In the genomic region with DNA sequence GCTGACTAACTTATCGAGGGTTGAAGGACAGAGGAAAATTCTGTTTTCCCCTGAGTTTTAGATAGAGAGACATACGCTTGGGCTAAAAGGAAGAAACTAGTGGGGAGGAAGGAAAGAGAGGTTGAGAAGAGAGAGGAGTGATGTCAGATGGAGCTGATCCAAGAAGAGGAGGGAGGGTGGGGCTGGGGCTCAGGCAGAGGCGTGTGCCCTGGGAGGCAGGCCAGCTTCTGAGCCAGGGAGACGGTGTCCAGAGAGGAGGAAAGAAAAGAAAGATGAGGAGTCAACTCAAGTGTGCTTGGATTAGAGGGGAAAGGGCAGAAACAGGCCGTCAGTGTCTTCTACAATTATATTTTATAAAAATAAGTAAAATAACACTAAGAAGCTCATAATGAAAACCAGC, we compare ENCODE assay signal across 2 cellular contexts.
A peak's percentile ranks its signal among the peaks of the same experiment; 100 is the strongest.
TF ChIP-seq lines count a peak whose summit lies in the region.

No MANE protein-coding gene starts in this region.

TF ChIP-seq in IMR-90, 13 proteins besides CTCF, POLR2A, EP300 and RAD21:
- TF ChIP-seq, protein P1, sequence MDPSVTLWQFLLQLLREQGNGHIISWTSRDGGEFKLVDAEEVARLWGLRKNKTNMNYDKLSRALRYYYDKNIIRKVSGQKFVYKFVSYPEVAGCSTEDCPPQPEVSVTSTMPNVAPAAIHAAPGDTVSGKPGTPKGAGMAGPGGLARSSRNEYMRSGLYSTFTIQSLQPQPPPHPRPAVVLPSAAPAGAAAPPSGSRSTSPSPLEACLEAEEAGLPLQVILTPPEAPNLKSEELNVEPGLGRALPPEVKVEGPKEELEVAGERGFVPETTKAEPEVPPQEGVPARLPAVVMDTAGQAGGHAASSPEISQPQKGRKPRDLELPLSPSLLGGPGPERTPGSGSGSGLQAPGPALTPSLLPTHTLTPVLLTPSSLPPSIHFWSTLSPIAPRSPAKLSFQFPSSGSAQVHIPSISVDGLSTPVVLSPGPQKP (IDR thresholded peaks at IDR 0.05; ENCODE audit: borderline replicate concordance, low read depth, low read length) = no peak
- no peak for TF ChIP-seq NFE2L2 (IDR thresholded peaks at IDR 0.05; ENCODE audit: low read depth, low read length)
- no peak for TF ChIP-seq CEBPB (IDR thresholded peaks at IDR 0.05; ENCODE audit: low read depth, low read length)
- TF ChIP-seq BHLHE40 (IDR thresholded peaks at IDR 0.05; ENCODE audit: low read depth, low read length) = no peak
- TF ChIP-seq MAFK (IDR thresholded peaks at IDR 0.05; ENCODE audit: low read depth, low read length) = no peak
- TF ChIP-seq MAZ (IDR thresholded peaks at IDR 0.05; ENCODE audit: borderline replicate concordance, low read depth, low read length) = no peak; the same call in 1 of the 2 replicates
- no peak for TF ChIP-seq SMC3 (IDR thresholded peaks at IDR 0.05; ENCODE audit: low read depth, low read length)
- TF ChIP-seq RFX5 (IDR thresholded peaks at IDR 0.05; ENCODE audit: low read depth, low read length) = no peak
- TF ChIP-seq FOS (IDR thresholded peaks at IDR 0.05; ENCODE audit: low read depth, low read length) = no peak
- TF ChIP-seq RCOR1 (IDR thresholded peaks at IDR 0.05; ENCODE audit: insufficient replicate concordance, low read length) = no peak
TF ChIP-seq in IMR-90: peak in this region for 0.

TF ChIP-seq in K562, 482 proteins besides CTCF, POLR2A, EP300 and RAD21:
- TF ChIP-seq ARID3B (CRISPR knock-in tag; IDR thresholded peaks at IDR 0.05; ENCODE audit: borderline replicate concordance) = no peak
- TF ChIP-seq VEZF1 (CRISPR knock-in tag; IDR thresholded peaks at IDR 0.05) = peak; percentile 53; the same call in 1 of the 2 replicates
- TF ChIP-seq NFIC (IDR thresholded peaks at IDR 0.05) = peak; percentile 60
- TF ChIP-seq AFF1 (IDR thresholded peaks at IDR 0.05; ENCODE audit: low read depth in 1 of 2, partially characterized antibody in 2 of 2) = no peak
- no peak for TF ChIP-seq POLR2AphosphoS2 (IDR thresholded peaks at IDR 0.05; ENCODE audit: low read length)
- no peak for TF ChIP-seq ZC3H11A (IDR thresholded peaks at IDR 0.05; ENCODE audit: low read depth, low read length)
- TF ChIP-seq ZNF561 (CRISPR knock-in tag; conservative IDR thresholded peaks at IDR 0.05) = no peak
- TF ChIP-seq, protein P2, sequence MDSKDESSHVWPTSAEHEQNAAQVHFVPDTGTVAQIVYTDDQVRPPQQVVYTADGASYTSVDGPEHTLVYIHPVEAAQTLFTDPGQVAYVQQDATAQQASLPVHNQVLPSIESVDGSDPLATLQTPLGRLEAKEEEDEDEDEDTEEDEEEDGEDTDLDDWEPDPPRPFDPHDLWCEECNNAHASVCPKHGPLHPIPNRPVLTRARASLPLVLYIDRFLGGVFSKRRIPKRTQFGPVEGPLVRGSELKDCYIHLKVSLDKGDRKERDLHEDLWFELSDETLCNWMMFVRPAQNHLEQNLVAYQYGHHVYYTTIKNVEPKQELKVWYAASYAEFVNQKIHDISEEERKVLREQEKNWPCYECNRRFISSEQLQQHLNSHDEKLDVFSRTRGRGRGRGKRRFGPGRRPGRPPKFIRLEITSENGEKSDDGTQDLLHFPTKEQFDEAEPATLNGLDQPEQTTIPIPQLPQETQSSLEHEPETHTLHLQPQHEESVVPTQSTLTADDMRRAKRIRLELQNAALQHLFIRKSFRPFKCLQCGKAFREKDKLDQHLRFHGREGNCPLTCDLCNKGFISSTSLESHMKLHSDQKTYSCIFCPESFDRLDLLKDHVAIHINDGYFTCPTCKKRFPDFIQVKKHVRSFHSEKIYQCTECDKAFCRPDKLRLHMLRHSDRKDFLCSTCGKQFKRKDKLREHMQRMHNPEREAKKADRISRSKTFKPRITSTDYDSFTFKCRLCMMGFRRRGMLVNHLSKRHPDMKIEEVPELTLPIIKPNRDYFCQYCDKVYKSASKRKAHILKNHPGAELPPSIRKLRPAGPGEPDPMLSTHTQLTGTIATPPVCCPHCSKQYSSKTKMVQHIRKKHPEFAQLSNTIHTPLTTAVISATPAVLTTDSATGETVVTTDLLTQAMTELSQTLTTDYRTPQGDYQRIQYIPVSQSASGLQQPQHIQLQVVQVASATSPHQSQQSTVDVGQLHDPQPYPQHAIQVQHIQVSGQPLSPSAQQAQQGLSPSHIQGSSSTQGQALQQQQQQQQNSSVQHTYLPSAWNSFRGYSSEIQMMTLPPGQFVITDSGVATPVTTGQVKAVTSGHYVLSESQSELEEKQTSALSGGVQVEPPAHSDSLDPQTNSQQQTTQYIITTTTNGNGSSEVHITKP (IDR thresholded peaks at IDR 0.05; ENCODE audit: partially characterized antibody) = peak; percentile 42
